8 cellular contexts compared by ENCODE assay signal in genomic region chr3:38039101-38039898, GRCh38. TPM values are rescaled to one million over a fixed set of nuclear protein-coding genes. Genes with fewer than 3 reads are reported as not detected.
A peak's percentile ranks its signal among the peaks of the same experiment; 100 is the strongest.
DNase-seq lines count a peak whose midpoint lies in the region; ATAC-seq and TF ChIP-seq lines count a peak whose summit lies in the region.

TSS of gene DLEC1 (plus strand) at chr3:38039208. CDS start at chr3:38039226, 18 bp downstream.

- BruUV-seq in PC-3 (replicated peaks; lab: Mats Ljungman, UMichigan) = no TSS peak

- H3K4me3 ChIP-seq in PC-3 (ENCODE audit: low read length) = no peak within 1 kb of the TSS

- peak; percentile 88 for ATAC-seq in HG02610 (IDR thresholded peaks at IDR 0.05; ENCODE audit: unreplicated experiment)
- ATAC-seq in left cardiac atrium = peak; percentile 77 to 83
- peak; percentile 85 for ATAC-seq in sciatic nerve
- no peak for ATAC-seq in PC-3

- no peak within 1 kb of the TSS for H3K9ac ChIP-seq in PC-3 (ENCODE audit: low read length)

- peak; percentile 88 for DNase-seq in GM13976 (ENCODE audit: low spot score)
- peak; percentile 49 for DNase-seq in NOMO-1 treated with dmso at 0.1 percent for 144 hours (lab: John Stamatoyannopoulos, UW; ENCODE audit: unreplicated experiment)
- peak; percentile 59 for DNase-seq in activated gamma-delta T cell (lab: John Stamatoyannopoulos, UW)
- DNase-seq in left cardiac atrium = peak; percentile 85
- DNase-seq in sciatic nerve (ENCODE audit: low spot score) = peak; percentile 84
- DNase-seq in NCI-H1105 (lab: John Stamatoyannopoulos, UW) = no peak
- DNase-seq in PC-3 = no peak

- no peaks in the 10 kb centered on the region for H3K9me3 ChIP-seq in PC-3 (ENCODE audit: low read length)

- H3K27ac ChIP-seq in PC-3 (ENCODE audit: low read length) = no peak within 1 kb of the TSS

- no peaks in the 10 kb centered on the region for H3K36me3 ChIP-seq in PC-3 (ENCODE audit: low read depth, low read length)

- H3K4me2 ChIP-seq in PC-3 (ENCODE audit: low read length) = no peak within 1 kb of the TSS

- TF ChIP-seq CTCF in GM13976 (IDR thresholded peaks at IDR 0.05; ENCODE audit: borderline replicate concordance, control extremely low read depth, extremely low read depth, insufficient read depth, missing control alignments) (peak; percentile 1), PC-3 (conservative IDR thresholded peaks at IDR 0.05; ENCODE audit: low read depth, low read length) (no peak)

- H3K4me1 ChIP-seq in PC-3 (ENCODE audit: insufficient read depth, low read length) = no peaks in the 10 kb centered on the region

- intact Hi-C loops in left cardiac atrium (cut with DNase I) = no loop called here
- intact Hi-C loops in sciatic nerve (cut with DNase I) = no loop called here
- intact Hi-C loops in PC-3 (cut with micrococcal nuclease) = no loop called here

- H3K9me2 ChIP-seq in PC-3 (replicated peaks; ENCODE audit: low read length) = no peaks in the 10 kb centered on the region

- in situ Hi-C loops in GM13976 (cut with MboI; ENCODE audit: low sequenced_read_pairs, unreplicated experiment) = no loop called here

- POLR2A ChIA-PET in PC-3 (lab: Charles Lee; ENCODE audit: unreplicated experiment) = no interaction called here

- H3K79me2 ChIP-seq in PC-3 (ENCODE audit: low read length) = no peaks in the 10 kb centered on the region

- CTCF ChIA-PET in PC-3 (lab: Charles Lee) = no interaction called here

- no peaks in the 10 kb centered on the region for H3K27me3 ChIP-seq in PC-3 (ENCODE audit: low read length)

- H2AFZ ChIP-seq in PC-3 (ENCODE audit: low read length) = no peak within 1 kb of the TSS

- H3F3A ChIP-seq in PC-3 (ENCODE audit: low read length, unreplicated experiment) = no peaks in the 10 kb centered on the region

- H4K20me1 ChIP-seq in PC-3 (ENCODE audit: low read length) = no peaks in the 10 kb centered on the region

RNA-seq across cellular contexts. Expression of gene DLEC1, which starts in this region (rescaled TPM):
- total RNA-seq in left cardiac atrium (under 1 TPM; 0.29 to 0.82 TPM), sciatic nerve (4.8 TPM), PC-3 (2014; rRNA removed) (not detected in 2 replicates)

Comparison
In these comparisons a context has a peak if more than half of its experiments do, and no peak if none do; other contexts are left out.
1. Peak in DNase-seq and ATAC-seq in left cardiac atrium; RNA of the gene not detected or under 1 TPM.
2. DNase-seq: peak in GM13976 (single experiment), NOMO-1 treated with dmso at 0.1 percent for 144 hours (single experiment), activated gamma-delta T cell (single experiment) and sciatic nerve (single experiment); none in NCI-H1105 (single experiment) and PC-3 (single experiment).